14 cellular contexts compared by ENCODE assay signal in the genomic region with DNA sequence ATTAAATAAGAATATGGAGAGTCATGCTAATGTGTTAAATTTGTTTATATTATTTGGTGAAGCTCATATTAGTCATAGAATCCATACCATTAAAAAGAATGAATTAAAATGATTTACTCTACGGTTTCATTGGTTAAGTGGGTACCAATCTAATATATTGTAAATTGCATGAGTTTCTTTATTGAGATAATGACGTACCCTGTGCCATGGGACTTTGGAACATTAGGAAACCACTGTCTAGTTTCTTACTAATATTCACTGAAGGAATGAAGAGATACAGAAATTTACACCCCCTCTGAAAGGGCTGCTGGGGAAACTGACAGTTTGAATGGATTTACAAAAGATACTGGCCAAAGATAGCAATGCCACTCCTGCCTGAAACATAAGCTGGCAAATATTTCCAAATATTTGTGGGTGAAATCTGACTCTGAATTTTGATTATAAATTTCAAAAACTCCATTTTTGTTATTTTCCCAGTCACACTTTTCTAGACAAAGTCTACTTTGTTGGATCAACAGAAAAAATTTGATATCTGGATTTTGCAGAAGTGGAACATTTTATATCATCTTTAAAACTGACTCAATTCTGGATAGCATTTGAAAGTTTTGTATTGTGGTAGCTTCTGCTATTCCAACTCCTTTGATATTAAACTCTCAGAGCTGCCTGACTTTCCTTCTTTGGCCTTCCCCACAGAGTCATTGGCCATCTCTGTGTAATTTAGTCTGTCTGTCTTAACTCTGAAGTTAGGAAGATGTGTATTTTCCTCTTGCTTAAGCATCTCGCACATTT. TPM values are rescaled to one million over a fixed set of nuclear protein-coding genes. Genes with fewer than 3 reads are reported as not detected.
DNase-seq lines count a peak whose midpoint lies in the region; ATAC-seq, FAIRE-seq and TF ChIP-seq lines count a peak whose summit lies in the region.
"Had no signal": no experiment of that assay in that cellular context is flagged by ENCODE, and none has a peak within 500 bp of the region (broad histone marks: within the 10 kb centered on the region; RNA-seq: fewer than 3 reads in every experiment).

No MANE protein-coding gene starts in this region.

- no peak overlapping the region for H3K4me3 ChIP-seq in astrocyte (ENCODE audit: insufficient read depth, low read depth, low read length)
- H3K4me3 ChIP-seq: A549 had no signal

- H3K27ac Mint-ChIP-seq in activated CD8-positive, alpha-beta T cell treated with anti-CD3 and anti-CD28 coated beads for 36 hours = peak overlapping the region; percentile 66
- H3K27ac Mint-ChIP-seq in activated CD8-positive, alpha-beta T cell treated with anti-CD3 and anti-CD28 coated beads, Interleukin-2, amount 10 ng/mL, durations not matched to agents 7 days and 5 days = no peak overlapping the region
- H3K27ac Mint-ChIP-seq in astrocyte (ENCODE audit: unreplicated experiment) (peak overlapping the region; percentile 73), mesothelial cell of epicardium (peak overlapping the region; percentile 90), T-cell (peak overlapping the region in 1 of 2 donors; percentile 17)
- H3K27ac Mint-ChIP-seq: activated CD8-positive, alpha-beta memory T cell treated with anti-CD3 and anti-CD28 coated beads, Interleukin-2, amount 10 ng/mL, durations not matched to agents 7 days and 5 days had no signal

- peak overlapping the region; percentile 64 for H3K9ac ChIP-seq in astrocyte (ENCODE audit: low read length)

- H3K79me2 ChIP-seq in astrocyte (ENCODE audit: insufficient read depth, low read length) = peaks cover 20% of the 10 kb centered on the region

- no peaks in the 10 kb centered on the region for H3K27me3 Mint-ChIP-seq in activated CD8-positive, alpha-beta T cell treated with anti-CD3 and anti-CD28 coated beads for 36 hours
- no peaks in the 10 kb centered on the region for H3K27me3 Mint-ChIP-seq in activated CD8-positive, alpha-beta T cell treated with anti-CD3 and anti-CD28 coated beads, Interleukin-2, amount 10 ng/mL, durations not matched to agents 7 days and 5 days (ENCODE audit: low read depth)
- H3K27me3 Mint-ChIP-seq in astrocyte (ENCODE audit: low read depth, unreplicated experiment) (no peaks in the 10 kb centered on the region), mesothelial cell of epicardium (ENCODE audit: low read depth) (no peaks in the 10 kb centered on the region), T-cell (no peaks in the 10 kb centered on the region)
- H3K27me3 Mint-ChIP-seq: activated CD8-positive, alpha-beta memory T cell treated with anti-CD3 and anti-CD28 coated beads, Interleukin-2, amount 10 ng/mL, durations not matched to agents 7 days and 5 days; naive thymus-derived CD4-positive, alpha-beta T cell had no signal

- CTCF ChIA-PET in activated CD8-positive, alpha-beta T cell treated with anti-CD3 and anti-CD28 coated beads for 36 hours (lab: Charles Lee) = no interaction called here
- CTCF ChIA-PET in activated CD8-positive, alpha-beta T cell treated with anti-CD3 and anti-CD28 coated beads, Interleukin-2, amount 10 ng/mL, durations not matched to agents 7 days and 5 days (lab: Charles Lee) = interaction anchor here (0.6 kb wide), 1 partner anchor 1860 kb away, joined by 3 read pairs; no protein-coding TSS in a partner anchor
- CTCF ChIA-PET in T-cell (lab: Charles Lee) = interaction anchor here (0.6 to 1.2 kb wide), 2 partner anchors 71 to 544 kb away, joined by 3 read pairs; no protein-coding TSS in a partner anchor

- H4K20me1 ChIP-seq in astrocyte (ENCODE audit: insufficient read depth, low read length) = no peaks in the 10 kb centered on the region

- FAIRE-seq in astrocyte (lab: Jason Lieb, UNC) = no peak
- FAIRE-seq: A549 had no signal

- no peaks in the 10 kb centered on the region for H3K9me3 Mint-ChIP-seq in activated CD8-positive, alpha-beta T cell treated with anti-CD3 and anti-CD28 coated beads for 36 hours
- no peaks in the 10 kb centered on the region for H3K9me3 Mint-ChIP-seq in activated CD8-positive, alpha-beta T cell treated with anti-CD3 and anti-CD28 coated beads, Interleukin-2, amount 10 ng/mL, durations not matched to agents 7 days and 5 days (ENCODE audit: insufficient read depth)
- H3K9me3 Mint-ChIP-seq in astrocyte (ENCODE audit: unreplicated experiment) (no peaks in the 10 kb centered on the region), mesothelial cell of epicardium (peaks cover 10% of the 10 kb centered on the region), T-cell (no peaks in the 10 kb centered on the region)

- peaks cover 75% of the 10 kb centered on the region for H3K4me1 Mint-ChIP-seq in activated CD8-positive, alpha-beta T cell treated with anti-CD3 and anti-CD28 coated beads for 36 hours (ENCODE audit: low read depth)
- H3K4me1 Mint-ChIP-seq in activated CD8-positive, alpha-beta T cell treated with anti-CD3 and anti-CD28 coated beads, Interleukin-2, amount 10 ng/mL, durations not matched to agents 7 days and 5 days (ENCODE audit: low read depth) = peaks cover 36% of the 10 kb centered on the region
- H3K4me1 Mint-ChIP-seq in astrocyte (ENCODE audit: low read depth, unreplicated experiment) (peaks cover 7% of the 10 kb centered on the region), mesothelial cell of epicardium (peaks cover 16% of the 10 kb centered on the region), T-cell (peaks cover 77 to 84% (median 79%) of the 10 kb centered on the region in 3 donors)

- intact Hi-C loops in activated CD8-positive, alpha-beta T cell treated with anti-CD3 and anti-CD28 coated beads for 36 hours (cut with micrococcal nuclease) = no loop called here

- no peak for TF ChIP-seq CTCF in activated CD8-positive, alpha-beta T cell treated with anti-CD3 and anti-CD28 coated beads for 36 hours (IDR thresholded peaks at IDR 0.05)
- TF ChIP-seq CTCF in astrocyte (IDR thresholded peaks at IDR 0.05; ENCODE audit: insufficient read depth, low read depth, low read length) = no peak
- TF ChIP-seq CTCF in mesothelial cell of epicardium (IDR thresholded peaks at IDR 0.05; ENCODE audit: unreplicated experiment) = no peak

- no peak for DNase-seq in activated CD8-positive, alpha-beta T cell treated with anti-CD3 and anti-CD28 coated beads for 36 hours
- no peak for DNase-seq in activated CD8-positive, alpha-beta T cell treated with anti-CD3 and anti-CD28 coated beads, Interleukin-2, amount 10 ng/mL, durations not matched to agents 7 days and 5 days
- peak; percentile 57 for DNase-seq in astrocyte (ENCODE audit: low read depth)
- no peak for DNase-seq in mesothelial cell of epicardium (ENCODE audit: low spot score in 2 of 2, unreplicated experiment in 2 of 2)
- DNase-seq in stromal cell of bone marrow (ENCODE audit: low read depth) = peak; percentile 25
- DNase-seq in stimulated activated naive CD4-positive, alpha-beta T cell (lab: John Stamatoyannopoulos, UW) = no peak
- DNase-seq in T-cell = no peak
- DNase-seq: activated CD8-positive, alpha-beta memory T cell treated with anti-CD3 and anti-CD28 coated beads, Interleukin-2, amount 10 ng/mL, durations not matched to agents 7 days and 5 days; DMS79 treated with DMSO at 0.1 percent for 48 hours; effector memory CD4-positive, alpha-beta T cell; KBM-7; naive thymus-derived CD4-positive, alpha-beta T cell had no signal

- ATAC-seq in activated CD8-positive, alpha-beta T cell treated with anti-CD3 and anti-CD28 coated beads for 36 hours = no peak
- no peak for ATAC-seq in activated CD8-positive, alpha-beta T cell treated with anti-CD3 and anti-CD28 coated beads, Interleukin-2, amount 10 ng/mL, durations not matched to agents 7 days and 5 days
- ATAC-seq in HG03520 (IDR thresholded peaks at IDR 0.05; ENCODE audit: unreplicated experiment) (no peak), T-cell (replicated peaks in 1 of 4) (no peak)
- ATAC-seq: A549; activated CD8-positive, alpha-beta memory T cell treated with anti-CD3 and anti-CD28 coated beads, Interleukin-2, amount 10 ng/mL, durations not matched to agents 7 days and 5 days; naive thymus-derived CD4-positive, alpha-beta T cell had no signal

- H3K27ac ChIP-seq in astrocyte (ENCODE audit: low read depth, low read length) = peak overlapping the region; percentile 73
- H3K27ac ChIP-seq: A549 had no signal

- peak overlapping the region; percentile 63 for H2AFZ ChIP-seq in astrocyte (ENCODE audit: low read depth, low read length)

- no peaks in the 10 kb centered on the region for H3K9me3 ChIP-seq in astrocyte (ENCODE audit: insufficient read depth, low read depth, low read length)
- H3K9me3 ChIP-seq: A549 had no signal

- peaks cover 6% of the 10 kb centered on the region for H3K36me3 ChIP-seq in astrocyte (ENCODE audit: insufficient read depth, low read length)

- H3K4me2 ChIP-seq in astrocyte (ENCODE audit: low read length) = peak overlapping the region; percentile 83
- H3K4me2 ChIP-seq: A549 had no signal

- POLR2A ChIA-PET in activated CD8-positive, alpha-beta T cell treated with anti-CD3 and anti-CD28 coated beads for 36 hours (lab: Charles Lee) = interaction anchor here (0.7 kb wide), 1 partner anchor 16 kb away, joined by 3 read pairs; no protein-coding TSS in a partner anchor
- POLR2A ChIA-PET in activated CD8-positive, alpha-beta T cell treated with anti-CD3 and anti-CD28 coated beads, Interleukin-2, amount 10 ng/mL, durations not matched to agents 7 days and 5 days (lab: Charles Lee) = no interaction called here
- POLR2A ChIA-PET in T-cell (lab: Charles Lee) = interaction anchor here (0.6 to 1.0 kb wide), 3 partner anchors 10 to 534 kb away, joined by 3 to 9 read pairs (median 3); no protein-coding TSS in a partner anchor

- peaks cover 73% of the 10 kb centered on the region for H3K36me3 Mint-ChIP-seq in activated CD8-positive, alpha-beta T cell treated with anti-CD3 and anti-CD28 coated beads for 36 hours (ENCODE audit: low read depth)
- peaks cover 80% of the 10 kb centered on the region for H3K36me3 Mint-ChIP-seq in activated CD8-positive, alpha-beta T cell treated with anti-CD3 and anti-CD28 coated beads, Interleukin-2, amount 10 ng/mL, durations not matched to agents 7 days and 5 days (ENCODE audit: low read depth)
- H3K36me3 Mint-ChIP-seq in astrocyte (ENCODE audit: low read depth, unreplicated experiment) (no peaks in the 10 kb centered on the region), mesothelial cell of epicardium (peaks cover 30% of the 10 kb centered on the region), T-cell (peaks cover 67% of the 10 kb centered on the region)

- no peak overlapping the region for H3K4me3 Mint-ChIP-seq in activated CD8-positive, alpha-beta T cell treated with anti-CD3 and anti-CD28 coated beads for 36 hours
- H3K4me3 Mint-ChIP-seq in activated CD8-positive, alpha-beta T cell treated with anti-CD3 and anti-CD28 coated beads, Interleukin-2, amount 10 ng/mL, durations not matched to agents 7 days and 5 days = no peak overlapping the region
- H3K4me3 Mint-ChIP-seq in astrocyte (ENCODE audit: unreplicated experiment) (no peak overlapping the region), mesothelial cell of epicardium (peak overlapping the region; percentile 54), T-cell (no peak overlapping the region)
- H3K4me3 Mint-ChIP-seq: activated CD8-positive, alpha-beta memory T cell treated with anti-CD3 and anti-CD28 coated beads, Interleukin-2, amount 10 ng/mL, durations not matched to agents 7 days and 5 days; naive thymus-derived CD4-positive, alpha-beta T cell had no signal

- peaks cover 17% of the 10 kb centered on the region for H3K4me1 ChIP-seq in astrocyte (ENCODE audit: insufficient read depth, low read length)
- H3K4me1 ChIP-seq: A549 had no signal

- no peaks in the 10 kb centered on the region for H3K27me3 ChIP-seq in astrocyte (ENCODE audit: insufficient read depth, low read length)

RNA-seq across cellular contexts. Expression of a gene that starts 22.3 kb away (rescaled TPM):
- 10 to 100 TPM; 53.5 to 55.3 TPM for total RNA-seq in activated CD8-positive, alpha-beta T cell treated with anti-CD3 and anti-CD28 coated beads for 36 hours
- 10 to 100 TPM; 63.6 to 69.8 TPM for total RNA-seq in activated CD8-positive, alpha-beta T cell treated with anti-CD3 and anti-CD28 coated beads, Interleukin-2, amount 10 ng/mL, durations not matched to agents 7 days and 5 days
- 17.7 and 20.3 TPM in 2 replicates for total RNA-seq in astrocyte
- 25.2 to 25.7 TPM (median 25.6 TPM) in 3 replicates for total RNA-seq in mesothelial cell of epicardium
- 10 to 100 TPM; 56.3 to 84.6 (median 65.0) TPM for total RNA-seq in T-cell

Comparison
In these comparisons a context has a peak if more than half of its experiments do, and no peak if none do; other contexts are left out.
1. DNase-seq: peak in astrocyte (single experiment) and stromal cell of bone marrow (single experiment); none in activated CD8-positive, alpha-beta T cell treated with anti-CD3 and anti-CD28 coated beads for 36 hours (single experiment), activated CD8-positive, alpha-beta T cell treated with anti-CD3 and anti-CD28 coated beads, Interleukin-2, amount 10 ng/mL, durations not matched to agents 7 days and 5 days (single experiment), mesothelial cell of epicardium (0 of 2), stimulated activated naive CD4-positive, alpha-beta T cell (0 of 6) and T-cell (0 of 34).